Comparison of ENCODE assay signal across 24 cellular contexts in genomic region chr18:35337256-35337655, GRCh38. TPM values are rescaled to one million over a fixed set of nuclear protein-coding genes. Genes with fewer than 3 reads are reported as not detected.
DNase-seq lines count a peak whose midpoint lies in the region; ATAC-seq, FAIRE-seq and TF ChIP-seq lines count a peak whose summit lies in the region.
"Had no signal": no experiment of that assay in that cellular context is flagged by ENCODE, and none has a peak within 500 bp of the region (broad histone marks: within the 10 kb centered on the region; RNA-seq: fewer than 3 reads in every experiment).

No MANE protein-coding gene starts in this region.

- H3K4me3 ChIP-seq in K562 (no peak overlapping the region), MM.1S (ENCODE audit: low read length) (no peak overlapping the region)
- H3K4me3 ChIP-seq: PC-9 had no signal

- H3K9ac ChIP-seq in K562 (ENCODE audit: insufficient read depth in 1 of 2, low read depth in 2 of 2, low read length in 2 of 2) (no peak overlapping the region), MM.1S (ENCODE audit: low read length) (no peak overlapping the region)

- in situ Hi-C loops in K562 (cut with MboI) = no loop called here

- no TSS peak for BruUV-seq in K562 (replicated peaks; lab: Mats Ljungman, UMichigan)

- POLR2A ChIA-PET in K562 (lab: Yijun Ruan, JAX) = no interaction called here

- no peak for ATAC-seq in K562
- no peak for ATAC-seq in stimulated activated effector memory CD8-positive, alpha-beta T cell treated with anti-CD3 and anti-CD28 coated beads, Interleukin-12 subunit alpha, Interleukin-12 subunit beta, amount 100 ng/mL, for 72 hours

- H3K9me1 ChIP-seq in K562 (ENCODE audit: control insufficient read depth, insufficient read depth, low read length) = no peaks in the 10 kb centered on the region

- no peak for TF ChIP-seq POLR2A in K562 (conservative IDR thresholded peaks at IDR 0.05)

- DNase-seq in activated naive CD8-positive, alpha-beta T cell treated with anti-CD3 and anti-CD28 coated beads for 36 hours = no peak
- peak; percentile 6 for DNase-seq in EL
- no peak for DNase-seq in K562 (ENCODE audit: extremely low read depth in 1 of 4, low spot score in 3 of 4)
- DNase-seq in stimulated activated effector memory CD8-positive, alpha-beta T cell treated with anti-CD3 and anti-CD28 coated beads, Interleukin-12 subunit alpha, Interleukin-12 subunit beta, amount 100 ng/mL, for 72 hours (ENCODE audit: low spot score in 2 of 2) = no peak
- no peak for DNase-seq in iPS-NIHi7 (ENCODE audit: extremely low spot score)
- DNase-seq in MM.1S = no peak
- DNase-seq: CD4-positive, CD25-positive, alpha-beta regulatory T cell; DMS153; GDM1; GOT3; HCEC 1CT; KG1; NCI-H1105; NCI-H146; NCI-H2029; NCI-H226; NCI-H510A treated with DMSO at 0.1 percent for 48 hours; NCI-H748 treated with DMSO at 0.1 percent for 48 hours; PC-9; RPMI8226; SHP77 had no signal

- no peak for FAIRE-seq in K562 (lab: Jason Lieb, UNC)
- FAIRE-seq: GM19239 had no signal

- H3K4me1 ChIP-seq in K562 (replicated peaks in 1 of 2; ENCODE audit: control insufficient read depth in 2 of 2, insufficient read depth in 2 of 2, low read length in 2 of 2) (no peaks in the 10 kb centered on the region), MM.1S (ENCODE audit: low read length) (no peaks in the 10 kb centered on the region)

- no peak overlapping the region for H3K27ac ChIP-seq in K562 (ENCODE audit: extremely low read depth, low read depth, low read length)
- H3K27ac ChIP-seq in MM.1S (ENCODE audit: low read length) = no peak overlapping the region
- H3K27ac ChIP-seq: PC-9 had no signal

- intact Hi-C loops in K562 (cut with micrococcal nuclease) = no loop called here

- peaks cover 98% of the 10 kb centered on the region for H3K36me3 ChIP-seq in K562 (ENCODE audit: control insufficient read depth, insufficient read depth, low read length)
- peaks cover 22% of the 10 kb centered on the region; the same call in 1 of the 2 replicates for H3K36me3 ChIP-seq in MM.1S (replicated peaks; ENCODE audit: insufficient read depth, low read length)

- peaks cover 8% of the 10 kb centered on the region for H4K20me1 ChIP-seq in K562 (replicated peaks; ENCODE audit: control insufficient read depth, insufficient read depth, low read length)
- H4K20me1 ChIP-seq in MM.1S (ENCODE audit: insufficient read depth, low read length) = peaks cover 7% of the 10 kb centered on the region; the same call in 1 of the 2 replicates

- TF ChIP-seq EP300 in K562 (IDR thresholded peaks at IDR 0.05; ENCODE audit: low read length) = no peak

- H3K27me3 Mint-ChIP-seq in activated naive CD8-positive, alpha-beta T cell = no peaks in the 10 kb centered on the region
- H3K27me3 Mint-ChIP-seq in activated naive CD8-positive, alpha-beta T cell treated with anti-CD3 and anti-CD28 coated beads for 36 hours = no peaks in the 10 kb centered on the region
- H3K27me3 Mint-ChIP-seq: CD4-positive, CD25-positive, alpha-beta regulatory T cell had no signal

- H3K9me2 ChIP-seq in MM.1S (replicated peaks; ENCODE audit: insufficient read depth, low read length) = no peaks in the 10 kb centered on the region

- H3K27me3 ChIP-seq in K562 (ENCODE audit: control insufficient read depth in 2 of 2, insufficient read depth in 2 of 2, low read length in 2 of 2) (no peaks in the 10 kb centered on the region), MM.1S (replicated peaks; ENCODE audit: insufficient read depth, low read length) (no peaks in the 10 kb centered on the region)

- H3K4me3 Mint-ChIP-seq in activated naive CD8-positive, alpha-beta T cell = no peak overlapping the region
- no peak overlapping the region for H3K4me3 Mint-ChIP-seq in activated naive CD8-positive, alpha-beta T cell treated with anti-CD3 and anti-CD28 coated beads for 36 hours
- no peak overlapping the region for H3K4me3 Mint-ChIP-seq in stimulated activated effector memory CD8-positive, alpha-beta T cell treated with anti-CD3 and anti-CD28 coated beads, Interleukin-12 subunit alpha, Interleukin-12 subunit beta, amount 100 ng/mL, for 72 hours
- H3K4me3 Mint-ChIP-seq: CD4-positive, CD25-positive, alpha-beta regulatory T cell had no signal

- H3K4me1 Mint-ChIP-seq in activated naive CD8-positive, alpha-beta T cell (ENCODE audit: low read depth) = peaks cover 70% of the 10 kb centered on the region
- peaks cover 53% of the 10 kb centered on the region for H3K4me1 Mint-ChIP-seq in activated naive CD8-positive, alpha-beta T cell treated with anti-CD3 and anti-CD28 coated beads for 36 hours
- H3K4me1 Mint-ChIP-seq in stimulated activated effector memory CD8-positive, alpha-beta T cell treated with anti-CD3 and anti-CD28 coated beads, Interleukin-12 subunit alpha, Interleukin-12 subunit beta, amount 100 ng/mL, for 72 hours = peaks cover 26% of the 10 kb centered on the region

- peaks cover 60% of the 10 kb centered on the region for H3K79me2 ChIP-seq in K562 (ENCODE audit: control insufficient read depth, insufficient read depth, low read length)
- peaks cover 40% of the 10 kb centered on the region for H3K79me2 ChIP-seq in MM.1S (ENCODE audit: low read length)

- H3K36me3 Mint-ChIP-seq in activated naive CD8-positive, alpha-beta T cell = peaks cover 18% of the 10 kb centered on the region
- peaks cover 63% of the 10 kb centered on the region for H3K36me3 Mint-ChIP-seq in activated naive CD8-positive, alpha-beta T cell treated with anti-CD3 and anti-CD28 coated beads for 36 hours
- H3K36me3 Mint-ChIP-seq in stimulated activated effector memory CD8-positive, alpha-beta T cell treated with anti-CD3 and anti-CD28 coated beads, Interleukin-12 subunit alpha, Interleukin-12 subunit beta, amount 100 ng/mL, for 72 hours = peaks cover 10% of the 10 kb centered on the region

- H3K9me3 Mint-ChIP-seq in activated naive CD8-positive, alpha-beta T cell (ENCODE audit: low read depth) = no peaks in the 10 kb centered on the region
- peaks cover 2% of the 10 kb centered on the region for H3K9me3 Mint-ChIP-seq in activated naive CD8-positive, alpha-beta T cell treated with anti-CD3 and anti-CD28 coated beads for 36 hours
- H3K9me3 Mint-ChIP-seq in stimulated activated effector memory CD8-positive, alpha-beta T cell treated with anti-CD3 and anti-CD28 coated beads, Interleukin-12 subunit alpha, Interleukin-12 subunit beta, amount 100 ng/mL, for 72 hours = no peaks in the 10 kb centered on the region

- no peak overlapping the region for H2AFZ ChIP-seq in K562 (ENCODE audit: low read depth, low read length)
- H2AFZ ChIP-seq in MM.1S (ENCODE audit: low read length) = no peak overlapping the region
- H2AFZ ChIP-seq: PC-9 had no signal

- H3K9me3 ChIP-seq in K562 (replicated peaks; ENCODE audit: control insufficient read depth, insufficient read depth, low read depth, low read length) (no peaks in the 10 kb centered on the region), MM.1S (replicated peaks; ENCODE audit: insufficient read depth, low read length) (no peaks in the 10 kb centered on the region)

- H3K27ac Mint-ChIP-seq in activated naive CD8-positive, alpha-beta T cell = peak overlapping the region; percentile 47
- H3K27ac Mint-ChIP-seq in activated naive CD8-positive, alpha-beta T cell treated with anti-CD3 and anti-CD28 coated beads for 36 hours = no peak overlapping the region
- peak overlapping the region; percentile 37 for H3K27ac Mint-ChIP-seq in stimulated activated effector memory CD8-positive, alpha-beta T cell treated with anti-CD3 and anti-CD28 coated beads, Interleukin-12 subunit alpha, Interleukin-12 subunit beta, amount 100 ng/mL, for 72 hours
- H3K27ac Mint-ChIP-seq: CD4-positive, CD25-positive, alpha-beta regulatory T cell had no signal

- TF ChIP-seq CTCF in K562 (IDR thresholded peaks at IDR 0.05 in 2 of 3, conservative IDR thresholded peaks at IDR 0.05 in 1 of 3; ENCODE audit: insufficient read depth in 2 of 3, low read depth in 1 of 3, low read length in 3 of 3) = no peak
- no peak for TF ChIP-seq CTCF in MM.1S (IDR thresholded peaks at IDR 0.05; ENCODE audit: low read length)

- WGBS in K562 (ENCODE audit: insufficient coverage, low coverage, missing lambda C conversion rate) = 98% methylated on average over 5 of the region's 5 CpGs

- no peak for TF ChIP-seq RAD21 in K562 (CRISPR knock-in tag; conservative IDR thresholded peaks at IDR 0.05 in 1 of 2, IDR thresholded peaks at IDR 0.05 in 1 of 2)

- no peaks in the 10 kb centered on the region; the same call in 1 of the 2 replicates for H3F3A ChIP-seq in MM.1S (ENCODE audit: insufficient read depth, low read length)

- H3K4me2 ChIP-seq in K562 (ENCODE audit: insufficient read depth, low read length) (no peak overlapping the region), MM.1S (ENCODE audit: low read depth, low read length) (no peak overlapping the region)
- H3K4me2 ChIP-seq: PC-9 had no signal

- CTCF ChIA-PET in K562 (lab: Yijun Ruan, JAX; ENCODE audit: low intra/inter-chr PET ratio) = interaction anchor here (0.5 kb wide), 1 partner anchor 35 kb away, joined by 3 read pairs; no protein-coding TSS in a partner anchor

RNA-seq across cellular contexts. Expression of gene ZNF24, which starts 7.0 kb away (rescaled TPM):
- total RNA-seq in activated naive CD8-positive, alpha-beta T cell treated with anti-CD3 and anti-CD28 coated beads for 36 hours = 10 to 100 TPM; 48.8 to 49.2 TPM
- 27.7 and 57.5 TPM in 2 replicates for total RNA-seq in K562 (2011; cell fraction: chromatin; rRNA removed; ENCODE audit: low replicate concordance)
- total RNA-seq in K562 (2011; cell fraction: nucleolus; rRNA removed) = 17.0 and 21.7 TPM in 2 replicates
- 38.3 and 54.1 TPM in 2 replicates for total RNA-seq in K562 (2011; cell fraction: nucleoplasm; rRNA removed)
- 32.4 and 36.9 TPM in 2 replicates for total RNA-seq in K562 (2014; rRNA removed)
- 67.4 and 76.1 TPM in 2 replicates for total RNA-seq in K562 (2014; rRNA removed; fragmentation: Illumina TruSeq; extraction: Trizol)
- total RNA-seq in K562 (2015; rRNA removed; fragmentation: Illumina TruSeq; extraction: Trizol) = 59.4 and 64.1 TPM in 2 replicates
- 69.8 and 72.8 TPM in 2 replicates for total RNA-seq in K562 (2021)
- polyA plus RNA-seq in K562 (2011; rRNA removed) = 51.8 and 54.1 TPM in 2 replicates
- polyA plus RNA-seq in K562 (2011; cell fraction: cytosol; rRNA removed) = 8.4 and 26.9 TPM in 2 replicates
- 43.7 and 72.4 TPM in 2 replicates for polyA plus RNA-seq in K562 (2011; cell fraction: nucleus; rRNA removed)
- 36.9 and 43.6 TPM in 2 replicates for polyA plus RNA-seq in K562 (2012)
- 43.7 and 52.3 TPM in 2 replicates for polyA plus RNA-seq in K562 (2014; fragmentation: Illumina TruSeq; extraction: Trizol)
- 10 to 100 TPM; 51.6 to 72.2 TPM for polyA plus RNA-seq in K562 (2014; fragmentation: Nextera tagmentation; extraction: Ambion mirVana)
- 33.7 and 35.7 TPM in 2 replicates for polyA plus RNA-seq in K562 (2014; rRNA removed)
- polyA minus RNA-seq in K562 (2011; rRNA and poly(A)+ RNA removed) = 77.5 and 93.1 TPM in 2 replicates
- 20.0 and 25.0 TPM in 2 replicates for polyA minus RNA-seq in K562 (2011; cell fraction: cytosol; rRNA and poly(A)+ RNA removed)
- polyA minus RNA-seq in K562 (2011; cell fraction: nucleus; rRNA and poly(A)+ RNA removed) = 35.1 and 73.0 TPM in 2 replicates

RNA-seq across cellular contexts. Expression of gene ZNF396, which starts 39.9 kb away (rescaled TPM):
- total RNA-seq in activated naive CD8-positive, alpha-beta T cell treated with anti-CD3 and anti-CD28 coated beads for 36 hours = under 1 TPM; 0.92 to 0.99 TPM
- 1.9 and 3.1 TPM in 2 replicates for total RNA-seq in K562 (2011; cell fraction: chromatin; rRNA removed; ENCODE audit: low replicate concordance)
- total RNA-seq in K562 (2011; cell fraction: nucleolus; rRNA removed) = 2.2 and 3.2 TPM in 2 replicates
- 2.9 and 4.5 TPM in 2 replicates for total RNA-seq in K562 (2011; cell fraction: nucleoplasm; rRNA removed)
- total RNA-seq in K562 (2014; rRNA removed) = 0.73 and 1.6 TPM in 2 replicates
- total RNA-seq in K562 (2014; rRNA removed; fragmentation: Illumina TruSeq; extraction: Trizol) = 2.1 and 2.4 TPM in 2 replicates
- 1.3 and 1.4 TPM in 2 replicates for total RNA-seq in K562 (2015; rRNA removed; fragmentation: Illumina TruSeq; extraction: Trizol)
- 1.2 and 2.0 TPM in 2 replicates for total RNA-seq in K562 (2021)
- polyA plus RNA-seq in K562 (2011; rRNA removed) = 1.6 and 1.9 TPM in 2 replicates
- 0.40 and 0.80 TPM in 2 replicates for polyA plus RNA-seq in K562 (2011; cell fraction: cytosol; rRNA removed)
- polyA plus RNA-seq in K562 (2011; cell fraction: nucleus; rRNA removed) = 0.50 and 0.84 TPM in 2 replicates
- 1.3 and 3.4 TPM in 2 replicates for polyA plus RNA-seq in K562 (2012)
- 1.9 and 2.1 TPM in 2 replicates for polyA plus RNA-seq in K562 (2014; fragmentation: Illumina TruSeq; extraction: Trizol)
- 1 to 10 TPM; 2.0 to 2.3 TPM for polyA plus RNA-seq in K562 (2014; fragmentation: Nextera tagmentation; extraction: Ambion mirVana)
- 1.3 and 1.9 TPM in 2 replicates for polyA plus RNA-seq in K562 (2014; rRNA removed)
- polyA minus RNA-seq in K562 (2011; rRNA and poly(A)+ RNA removed) = 1.7 and 3.0 TPM in 2 replicates
- 0.73 and 0.86 TPM in 2 replicates for polyA minus RNA-seq in K562 (2011; cell fraction: cytosol; rRNA and poly(A)+ RNA removed)
- polyA minus RNA-seq in K562 (2011; cell fraction: nucleus; rRNA and poly(A)+ RNA removed) = 1.1 and 3.8 TPM in 2 replicates
- total RNA-seq: CD4-positive, CD25-positive, alpha-beta regulatory T cell; HT1080 had no signal

RNA-seq across cellular contexts. Expression of gene ZSCAN30, which starts 47.2 kb away (rescaled TPM):
- total RNA-seq in activated naive CD8-positive, alpha-beta T cell treated with anti-CD3 and anti-CD28 coated beads for 36 hours = 10 to 100 TPM; 11.9 to 12.0 TPM
- total RNA-seq in K562 (2011; cell fraction: chromatin; rRNA removed; ENCODE audit: low replicate concordance) = 31.5 and 84.0 TPM in 2 replicates
- total RNA-seq in K562 (2011; cell fraction: nucleolus; rRNA removed) = 17.8 and 26.8 TPM in 2 replicates
- total RNA-seq in K562 (2011; cell fraction: nucleoplasm; rRNA removed) = 41.2 and 45.8 TPM in 2 replicates
- total RNA-seq in K562 (2014; rRNA removed) = 8.9 and 12.0 TPM in 2 replicates
- 13.5 and 14.7 TPM in 2 replicates for total RNA-seq in K562 (2014; rRNA removed; fragmentation: Illumina TruSeq; extraction: Trizol)
- 10.3 and 11.0 TPM in 2 replicates for total RNA-seq in K562 (2015; rRNA removed; fragmentation: Illumina TruSeq; extraction: Trizol)
- 9.2 and 10.8 TPM in 2 replicates for total RNA-seq in K562 (2021)
- polyA plus RNA-seq in K562 (2011; rRNA removed) = 13.6 and 14.0 TPM in 2 replicates
- 3.0 and 5.6 TPM in 2 replicates for polyA plus RNA-seq in K562 (2011; cell fraction: cytosol; rRNA removed)
- 36.2 and 37.7 TPM in 2 replicates for polyA plus RNA-seq in K562 (2011; cell fraction: nucleus; rRNA removed)
- 9.6 and 15.1 TPM in 2 replicates for polyA plus RNA-seq in K562 (2012)
- 11.5 and 13.1 TPM in 2 replicates for polyA plus RNA-seq in K562 (2014; fragmentation: Illumina TruSeq; extraction: Trizol)
- polyA plus RNA-seq in K562 (2014; fragmentation: Nextera tagmentation; extraction: Ambion mirVana) = 1 to 10 TPM; 4.6 to 4.9 TPM
- 10.0 and 11.5 TPM in 2 replicates for polyA plus RNA-seq in K562 (2014; rRNA removed)
- polyA minus RNA-seq in K562 (2011; rRNA and poly(A)+ RNA removed) = 19.0 and 29.5 TPM in 2 replicates
- polyA minus RNA-seq in K562 (2011; cell fraction: cytosol; rRNA and poly(A)+ RNA removed) = 4.7 and 5.1 TPM in 2 replicates
- 18.6 and 33.8 TPM in 2 replicates for polyA minus RNA-seq in K562 (2011; cell fraction: nucleus; rRNA and poly(A)+ RNA removed)
